In the genomic region with DNA sequence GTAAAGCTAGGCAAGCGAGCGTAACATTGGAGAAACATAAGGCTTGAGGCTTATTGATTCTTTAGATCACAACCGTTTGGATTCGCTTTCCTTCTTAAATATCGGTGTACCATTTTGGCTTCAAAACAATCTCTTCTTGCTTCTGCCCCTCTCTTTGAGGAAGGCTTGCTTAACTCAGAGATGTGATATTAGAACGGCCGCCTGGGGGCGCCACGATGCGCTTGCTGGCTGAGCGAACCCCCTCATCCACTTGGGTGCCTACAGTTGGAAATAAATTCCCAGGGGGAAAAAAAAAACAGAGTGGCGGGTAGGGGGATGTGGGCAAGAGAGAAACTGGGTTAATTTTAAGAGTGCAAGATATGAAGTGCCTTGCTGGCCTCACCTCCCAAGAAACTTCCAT, we compare ENCODE assay signal across 14 cellular contexts.
A peak's percentile ranks its signal among the peaks of the same experiment; 100 is the strongest.
DNase-seq lines count a peak whose midpoint lies in the region; ATAC-seq and TF ChIP-seq lines count a peak whose summit lies in the region.
"Had no signal": no experiment of that assay in that cellular context is flagged by ENCODE, and none has a peak within 500 bp of the region (broad histone marks: within the 10 kb centered on the region; RNA-seq: fewer than 3 reads in every experiment).

No MANE protein-coding gene starts in this region.

- no peaks in the 10 kb centered on the region for H4K20me1 ChIP-seq in fibroblast of lung (ENCODE audit: control insufficient read depth, extremely low read depth, insufficient read depth, low read length)

- 77% methylated on average over 12 of the region's 12 CpGs for WGBS in right cardiac atrium

- DNase-seq in right cardiac atrium (peak in 2 of 3 donors; percentile 59 to 75), Right ventricle myocardium superior (no peak), SK-MEL-5 (ENCODE audit: low read depth, low spot score) (peak; percentile 46), fibroblast of lung (ENCODE audit: low read depth in 2 of 2) (no peak), upper lobe of right lung (no peak), KG1 (lab: John Stamatoyannopoulos, UW) (no peak)
- DNase-seq: adrenal gland, C1 segment of cervical spinal cord, NCI-H1048, NCI-H510A, psoas muscle had no signal

- no peak overlapping the region for H2AFZ ChIP-seq in fibroblast of lung (ENCODE audit: low read length)

- in situ Hi-C loops in SK-MEL-5 (cut with HindIII; ENCODE audit: low pct_unique_long_range_greater_than_20kb, low sequenced_read_pairs): no loop called here

- ATAC-seq in right cardiac atrium (no peak), Right ventricle myocardium superior (ENCODE audit: poor library complexity) (no peak), upper lobe of right lung (no peak), HG02678 (IDR thresholded peaks at IDR 0.05; ENCODE audit: unreplicated experiment) (no peak), HG02970 (IDR thresholded peaks at IDR 0.05; ENCODE audit: low FRiP score, unreplicated experiment) (no peak)
- ATAC-seq: psoas muscle had no signal

- H3K9me3 ChIP-seq in right cardiac atrium (ENCODE audit: control insufficient read depth, low read length) (no peaks in the 10 kb centered on the region), fibroblast of lung (ENCODE audit: control insufficient read depth, insufficient read depth, low read depth, low read length) (no peaks in the 10 kb centered on the region), upper lobe of right lung (no peaks in the 10 kb centered on the region)
- H3K9me3 ChIP-seq: adrenal gland, psoas muscle, SJSA1 had no signal

- H3K9ac ChIP-seq in fibroblast of lung (ENCODE audit: insufficient read depth, low read length): no peak overlapping the region

- peaks cover 4% of the 10 kb centered on the region for H3K4me1 ChIP-seq in right cardiac atrium (ENCODE audit: control insufficient read depth, insufficient read depth, low read length)
- H3K4me1 ChIP-seq in fibroblast of lung (ENCODE audit: control insufficient read depth, extremely low read depth, insufficient read depth, low read length): peaks cover 3% of the 10 kb centered on the region
- peaks cover 4% of the 10 kb centered on the region for H3K4me1 ChIP-seq in upper lobe of right lung
- H3K4me1 ChIP-seq: adrenal gland, psoas muscle, SJSA1 had no signal

- no peaks in the 10 kb centered on the region for H3K79me2 ChIP-seq in fibroblast of lung (ENCODE audit: control insufficient read depth, insufficient read depth, low read length)

- no peak overlapping the region for H3K27ac ChIP-seq in right cardiac atrium (ENCODE audit: low read length)
- H3K27ac ChIP-seq in fibroblast of lung (ENCODE audit: insufficient read depth, low read length): no peak overlapping the region
- no peak overlapping the region for H3K27ac ChIP-seq in upper lobe of right lung
- H3K27ac ChIP-seq: adrenal gland, psoas muscle, SJSA1 had no signal

- TF ChIP-seq CTCF in fibroblast of lung (conservative IDR thresholded peaks at IDR 0.05 in 1 of 2, IDR thresholded peaks at IDR 0.05 in 1 of 2; ENCODE audit: low read depth in 1 of 2, low read length in 2 of 2) (peak; percentile 26 to 29), upper lobe of right lung (IDR thresholded peaks at IDR 0.05) (peak; percentile 6)

- no peaks in the 10 kb centered on the region for H3K27me3 ChIP-seq in right cardiac atrium (ENCODE audit: control insufficient read depth, insufficient read depth)
- no peaks in the 10 kb centered on the region for H3K27me3 ChIP-seq in fibroblast of lung (ENCODE audit: control insufficient read depth, insufficient read depth, low read length)
- no peaks in the 10 kb centered on the region for H3K27me3 ChIP-seq in upper lobe of right lung
- H3K27me3 ChIP-seq: adrenal gland, SJSA1 had no signal

- H3K36me3 ChIP-seq in fibroblast of lung (ENCODE audit: control insufficient read depth, insufficient read depth, low read length): peaks cover 5% of the 10 kb centered on the region
- peaks cover 28% of the 10 kb centered on the region for H3K36me3 ChIP-seq in upper lobe of right lung
- H3K36me3 ChIP-seq: adrenal gland had no signal

- intact Hi-C loops in right cardiac atrium (cut with DNase I) (loop anchor here in 1 of 4 donors (10.0 kb wide), 1 partner anchor 181 kb away; no protein-coding TSS in a partner anchor), Right ventricle myocardium superior (cut with DNase I) (no loop called here), upper lobe of right lung (cut with DNase I) (no loop called here)

- H3K4me2 ChIP-seq in fibroblast of lung (ENCODE audit: extremely low read depth, insufficient read depth, low read length): no peak overlapping the region

- H3K4me3 ChIP-seq in right cardiac atrium (ENCODE audit: low read length) (no peak overlapping the region), fibroblast of lung (replicated peaks in 1 of 4; ENCODE audit: control extremely low read depth in 1 of 4, insufficient read depth in 1 of 4, low read depth in 3 of 4, low read length in 4 of 4) (no peak overlapping the region), upper lobe of right lung (no peak overlapping the region)
- H3K4me3 ChIP-seq: adrenal gland, psoas muscle, SJSA1 had no signal

Comparison
In these comparisons a context has a peak if more than half of its experiments do, and no peak if none do; other contexts are left out.
1. DNase-seq: peak in right cardiac atrium (2 of 3) and SK-MEL-5 (single experiment); none in Right ventricle myocardium superior (single experiment), fibroblast of lung (0 of 2), upper lobe of right lung (single experiment) and KG1 (single experiment).